Comparison of ENCODE assay signal across 23 cellular contexts in genomic region chr4:21678711-21679110, GRCh38.
"Had no signal": no experiment of that assay in that cellular context is flagged by ENCODE, and none has a peak within 500 bp of the region (broad histone marks: within the 10 kb centered on the region; RNA-seq: fewer than 3 reads in every experiment).

No MANE protein-coding gene starts in this region.

- DNase-seq: IMR-90, Karpas-422, KG1, MM.1S, NCI-H1092 treated with DMSO at 0.1 percent for 48 hours, NCI-H1436, NCI-H187, NCI-H2029, NCI-H2081 treated with DMSO at 0.1 percent for 48 hours, NCI-H2171, NCI-H226, NCI-H446, NCI-H510A, NCI-H524 treated with DMSO at 0.1 percent for 48 hours, NCI-H69, NCI-H774, Right ventricle myocardium superior, RPMI8226, SIG-M5, SK-N-SH, SW 1271 had no signal

- H3K4me3 ChIP-seq: SJSA1 had no signal

- H3K27ac ChIP-seq: SJSA1 had no signal

- H3K27me3 ChIP-seq: SJSA1 had no signal

- H3K9me3 ChIP-seq: SJSA1, SK-N-SH had no signal

- H3K4me1 ChIP-seq: SJSA1 had no signal

- ATAC-seq: HepG2 had no signal

- H3K36me3 ChIP-seq: SJSA1 had no signal
